In genomic region chr2:119282966-119283511, GRCh38 we compare ENCODE assay signal across 10 cellular contexts. TPM values are rescaled to one million over a fixed set of nuclear protein-coding genes. Genes with fewer than 3 reads are reported as not detected.
A peak's percentile ranks its signal among the peaks of the same experiment; 100 is the strongest.
DNase-seq lines count a peak whose midpoint lies in the region; ATAC-seq and TF ChIP-seq lines count a peak whose summit lies in the region.
"Had no signal": no experiment of that assay in that cellular context is flagged by ENCODE, and none has a peak within 500 bp of the region (broad histone marks: within the 10 kb centered on the region; RNA-seq: fewer than 3 reads in every experiment).

No MANE protein-coding gene starts in this region.

- no peaks in the 10 kb centered on the region for H3K9me3 ChIP-seq in esophagus muscularis mucosa
- H3K9me3 ChIP-seq in upper lobe of left lung: no peaks in the 10 kb centered on the region
- H3K9me3 ChIP-seq: gastroesophageal sphincter had no signal

- no peak for TF ChIP-seq CTCF in RWPE1 (conservative IDR thresholded peaks at IDR 0.05; ENCODE audit: low read depth)
- no peak for TF ChIP-seq CTCF in esophagus muscularis mucosa (IDR thresholded peaks at IDR 0.05)
- TF ChIP-seq CTCF in upper lobe of left lung (IDR thresholded peaks at IDR 0.05): no peak
- TF ChIP-seq CTCF in Calu3 (IDR thresholded peaks at IDR 0.05; ENCODE audit: unreplicated experiment): no peak
- no peak for TF ChIP-seq CTCF in activated CD8-positive, alpha-beta T cell treated with anti-CD3 and anti-CD28 coated beads for 36 hours (IDR thresholded peaks at IDR 0.05)

- H3K27me3 Mint-ChIP-seq in Calu3 (ENCODE audit: unreplicated experiment): no peaks in the 10 kb centered on the region
- no peaks in the 10 kb centered on the region for H3K27me3 Mint-ChIP-seq in activated CD8-positive, alpha-beta T cell treated with anti-CD3 and anti-CD28 coated beads for 36 hours

- no peaks in the 10 kb centered on the region for H3K27me3 ChIP-seq in esophagus muscularis mucosa
- no peaks in the 10 kb centered on the region for H3K27me3 ChIP-seq in upper lobe of left lung
- H3K27me3 ChIP-seq: gastroesophageal sphincter had no signal

- BruUV-seq in Calu3 (replicated peaks; lab: Mats Ljungman, UMichigan): no TSS peak

- peaks cover 0 to 11% (median 6%) of the 10 kb centered on the region in 4 donors for H3K36me3 ChIP-seq in esophagus muscularis mucosa
- H3K36me3 ChIP-seq in upper lobe of left lung: peaks cover 0 to 5% (median 0%) of the 10 kb centered on the region in 4 donors

- CTCF ChIA-PET in RWPE1 (lab: Yijun Ruan, JAX) (no interaction called here), Calu3 (lab: Charles Lee) (no interaction called here)
- CTCF ChIA-PET in activated CD8-positive, alpha-beta T cell treated with anti-CD3 and anti-CD28 coated beads for 36 hours (lab: Charles Lee): interaction anchor here (1.1 kb wide), 1 partner anchor 9 kb away, joined by 3 read pairs; no protein-coding TSS in a partner anchor

- no peak overlapping the region for H3K27ac Mint-ChIP-seq in Calu3 (ENCODE audit: unreplicated experiment)
- H3K27ac Mint-ChIP-seq in activated CD8-positive, alpha-beta T cell treated with anti-CD3 and anti-CD28 coated beads for 36 hours: no peak overlapping the region

- H3K4me3 ChIP-seq in esophagus muscularis mucosa: no peak overlapping the region
- H3K4me3 ChIP-seq in upper lobe of left lung: no peak overlapping the region
- H3K4me3 ChIP-seq: gastroesophageal sphincter had no signal

- H3K9me3 Mint-ChIP-seq in Calu3 (ENCODE audit: low read depth, unreplicated experiment): no peaks in the 10 kb centered on the region
- no peaks in the 10 kb centered on the region for H3K9me3 Mint-ChIP-seq in activated CD8-positive, alpha-beta T cell treated with anti-CD3 and anti-CD28 coated beads for 36 hours

- TF ChIP-seq EP300 in esophagus muscularis mucosa (IDR thresholded peaks at IDR 0.05) (no peak), upper lobe of left lung (IDR thresholded peaks at IDR 0.05) (no peak)

- POLR2A ChIA-PET in RWPE1 (lab: Yijun Ruan, JAX; ENCODE audit: low non-redundant PET): no interaction called here
- POLR2A ChIA-PET in activated CD8-positive, alpha-beta T cell treated with anti-CD3 and anti-CD28 coated beads for 36 hours (lab: Charles Lee): no interaction called here

- no peaks in the 10 kb centered on the region for H3K36me3 Mint-ChIP-seq in Calu3 (ENCODE audit: insufficient read depth, unreplicated experiment)
- H3K36me3 Mint-ChIP-seq in activated CD8-positive, alpha-beta T cell treated with anti-CD3 and anti-CD28 coated beads for 36 hours (ENCODE audit: low read depth): no peaks in the 10 kb centered on the region

- peak in 1 of 2 donors; percentile 55 for ATAC-seq in upper lobe of left lung (ENCODE audit: low FRiP score in 2 of 2)
- ATAC-seq in activated CD8-positive, alpha-beta T cell treated with anti-CD3 and anti-CD28 coated beads for 36 hours: no peak

- no peak for DNase-seq in RWPE1 (ENCODE audit: low spot score)
- peak; percentile 90 for DNase-seq in esophagus muscularis mucosa (ENCODE audit: extremely low spot score)
- peak; percentile 51 for DNase-seq in myocyte (ENCODE audit: low read depth)
- peak; percentile 37 to 57 for DNase-seq in upper lobe of left lung
- no peak for DNase-seq in Calu3
- no peak for DNase-seq in activated CD8-positive, alpha-beta T cell treated with anti-CD3 and anti-CD28 coated beads for 36 hours
- DNase-seq in iPS-NIHi7 (ENCODE audit: extremely low spot score): no peak
- DNase-seq: NCI-H524 had no signal

- peaks cover 16% of the 10 kb centered on the region for H3K4me1 Mint-ChIP-seq in Calu3 (ENCODE audit: low read depth, unreplicated experiment)
- no peaks in the 10 kb centered on the region for H3K4me1 Mint-ChIP-seq in activated CD8-positive, alpha-beta T cell treated with anti-CD3 and anti-CD28 coated beads for 36 hours (ENCODE audit: low read depth)

- intact Hi-C loops in esophagus muscularis mucosa (cut with DNase I) (no loop called here), Calu3 (cut with micrococcal nuclease; ENCODE audit: unreplicated experiment) (no loop called here)
- intact Hi-C loops in activated CD8-positive, alpha-beta T cell treated with anti-CD3 and anti-CD28 coated beads for 36 hours (cut with micrococcal nuclease): no loop called here

- 70% methylated on average over 5 of the region's 5 CpGs for WGBS in esophagus muscularis mucosa
- WGBS in upper lobe of left lung, 2 donors: 49 to 71% methylated on average over 4 to 5 of the region's 5 CpGs

- no peak for TF ChIP-seq POLR2A in esophagus muscularis mucosa (IDR thresholded peaks at IDR 0.05; ENCODE audit: low read depth)
- TF ChIP-seq POLR2A in upper lobe of left lung (IDR thresholded peaks at IDR 0.05): no peak

- H3K4me3 Mint-ChIP-seq in Calu3 (ENCODE audit: low read depth, unreplicated experiment): no peak overlapping the region
- no peak overlapping the region for H3K4me3 Mint-ChIP-seq in activated CD8-positive, alpha-beta T cell treated with anti-CD3 and anti-CD28 coated beads for 36 hours

- H3K27ac ChIP-seq in RWPE1 (peak overlapping the region; percentile 71), esophagus muscularis mucosa (replicated peaks in 1 of 4) (peak overlapping the region in 1 of 4 donors; percentile 16), upper lobe of left lung (peak overlapping the region in 2 of 4 donors; percentile 54 to 76)
- H3K27ac ChIP-seq: gastroesophageal sphincter, HL-60 had no signal

- H3K4me1 ChIP-seq in esophagus muscularis mucosa (peaks cover 0 to 10% (median 4%) of the 10 kb centered on the region in 4 donors), upper lobe of left lung (peaks cover 3 to 16% (median 13%) of the 10 kb centered on the region in 4 donors)

RNA-seq across cellular contexts. Expression of gene STEAP3, which starts 59.4 kb away (rescaled TPM):
- total RNA-seq in esophagus muscularis mucosa (1 to 10 TPM; 2.5 to 5.9 (median 5.2) TPM), myocyte (60.7 and 75.7 TPM in 2 replicates), upper lobe of left lung (10 to 100 TPM; 18.1 to 26.6 (median 22.4) TPM), Calu3 (2022) (28.3 and 30.5 TPM in 2 replicates)
- 81.7 TPM for polyA plus RNA-seq in myocyte (2012)
- under 1 TPM; 0.18 to 0.34 TPM for total RNA-seq in activated CD8-positive, alpha-beta T cell treated with anti-CD3 and anti-CD28 coated beads for 36 hours

Comparison
In these comparisons a context has a peak if more than half of its experiments do, and no peak if none do; other contexts are left out.
1. DNase-seq: peak in esophagus muscularis mucosa (single experiment), myocyte (single experiment) and upper lobe of left lung (2 of 2); none in RWPE1 (single experiment), Calu3 (single experiment), activated CD8-positive, alpha-beta T cell treated with anti-CD3 and anti-CD28 coated beads for 36 hours (single experiment) and iPS-NIHi7 (single experiment).